In genomic region chr9:129932303-129933151, GRCh38 we compare ENCODE assay signal across 8 cellular contexts.
DNase-seq lines count a peak whose midpoint lies in the region; ATAC-seq and TF ChIP-seq lines count a peak whose summit lies in the region.

No MANE protein-coding gene starts in this region.

- H3K4me1 ChIP-seq in smooth muscle cell (ENCODE audit: low read depth), result peaks cover 25% of the 10 kb centered on the region

- H4K20me1 ChIP-seq in smooth muscle cell (ENCODE audit: low read depth), result no peaks in the 10 kb centered on the region

- H3K9ac ChIP-seq in smooth muscle cell (ENCODE audit: low read depth), result no peak overlapping the region

- no peaks in the 10 kb centered on the region for H3K79me2 ChIP-seq in smooth muscle cell (ENCODE audit: low read depth)

- TF ChIP-seq CTCF in glutamatergic neuron (IDR thresholded peaks at IDR 0.05; ENCODE audit: partially characterized antibody, unreplicated experiment) (no peak), smooth muscle cell (IDR thresholded peaks at IDR 0.05; ENCODE audit: borderline replicate concordance, insufficient read depth, poor library complexity, severe bottlenecking) (no peak)

- no peaks in the 10 kb centered on the region for H3K9me3 Mint-ChIP-seq in T-helper 2 cell treated with Interferon-gamma antibody and Interleukin-4, amounts not matched to agents 5 μg/mL and 100 μg/mL, for 36 hours
- H3K9me3 Mint-ChIP-seq in glutamatergic neuron (ENCODE audit: unreplicated experiment), result peaks cover 6% of the 10 kb centered on the region

- H3K36me3 Mint-ChIP-seq in T-helper 2 cell treated with Interferon-gamma antibody and Interleukin-4, amounts not matched to agents 5 μg/mL and 100 μg/mL, for 36 hours (ENCODE audit: low read depth), result peaks cover 48% of the 10 kb centered on the region
- H3K36me3 Mint-ChIP-seq in glutamatergic neuron (ENCODE audit: unreplicated experiment), result no peaks in the 10 kb centered on the region

- H2AFZ ChIP-seq in smooth muscle cell (ENCODE audit: low read depth), result peak overlapping the region; percentile 13

- peaks cover 44% of the 10 kb centered on the region for H3K4me1 Mint-ChIP-seq in T-helper 2 cell treated with Interferon-gamma antibody and Interleukin-4, amounts not matched to agents 5 μg/mL and 100 μg/mL, for 36 hours (ENCODE audit: low read depth)
- H3K4me1 Mint-ChIP-seq in glutamatergic neuron (ENCODE audit: low read depth, unreplicated experiment), result peaks cover 39% of the 10 kb centered on the region

- no peaks in the 10 kb centered on the region for H3K27me3 ChIP-seq in smooth muscle cell (ENCODE audit: low read depth)

- H3K36me3 ChIP-seq in smooth muscle cell (ENCODE audit: low read depth), result no peaks in the 10 kb centered on the region

- H3F3A ChIP-seq in smooth muscle cell (ENCODE audit: low read depth), result peaks cover 10% of the 10 kb centered on the region

- H3K9me3 ChIP-seq in smooth muscle cell (replicated peaks; ENCODE audit: low read depth), result no peaks in the 10 kb centered on the region

- DNase-seq in T-helper 2 cell treated with Interferon-gamma antibody and Interleukin-4, amounts not matched to agents 5 μg/mL and 100 μg/mL, for 36 hours (ENCODE audit: low spot score), result no peak
- DNase-seq in glutamatergic neuron, result no peak
- no peak for DNase-seq in smooth muscle cell (lab: John Stamatoyannopoulos, UW; ENCODE audit: unreplicated experiment)
- no peak for DNase-seq in 8988T
- no peak for DNase-seq in mucosa of gallbladder (ENCODE audit: low spot score)
- no peak for DNase-seq in NCI-H2029 (lab: John Stamatoyannopoulos, UW)

- ATAC-seq in GM18907 (IDR thresholded peaks at IDR 0.05; ENCODE audit: unreplicated experiment), result peak; percentile 48
- no peak for ATAC-seq in GM21528 (IDR thresholded peaks at IDR 0.05; ENCODE audit: low FRiP score, unreplicated experiment)

- 34% methylated on average over 8 of the region's 8 CpGs for WGBS in smooth muscle cell (ENCODE audit: low lambda C conversion rate)

- no peak overlapping the region for H3K4me3 ChIP-seq in smooth muscle cell

- H3K27ac Mint-ChIP-seq in T-helper 2 cell treated with Interferon-gamma antibody and Interleukin-4, amounts not matched to agents 5 μg/mL and 100 μg/mL, for 36 hours, result peak overlapping the region; percentile 91
- H3K27ac Mint-ChIP-seq in glutamatergic neuron (ENCODE audit: unreplicated experiment), result peak overlapping the region; percentile 99

- no peaks in the 10 kb centered on the region for H3K27me3 Mint-ChIP-seq in T-helper 2 cell treated with Interferon-gamma antibody and Interleukin-4, amounts not matched to agents 5 μg/mL and 100 μg/mL, for 36 hours (ENCODE audit: low read depth)
- H3K27me3 Mint-ChIP-seq in glutamatergic neuron (ENCODE audit: unreplicated experiment), result peaks cover 2% of the 10 kb centered on the region

- peak overlapping the region; percentile 72 for H3K4me2 ChIP-seq in smooth muscle cell

- H3K27ac ChIP-seq in smooth muscle cell (ENCODE audit: low read depth), result peak overlapping the region; percentile 72

- peak overlapping the region; percentile 69 for H3K4me3 Mint-ChIP-seq in T-helper 2 cell treated with Interferon-gamma antibody and Interleukin-4, amounts not matched to agents 5 μg/mL and 100 μg/mL, for 36 hours
- peak overlapping the region; percentile 83 for H3K4me3 Mint-ChIP-seq in glutamatergic neuron (ENCODE audit: unreplicated experiment)
